Comparison of ENCODE assay signal across 31 cellular contexts in the genomic region with DNA sequence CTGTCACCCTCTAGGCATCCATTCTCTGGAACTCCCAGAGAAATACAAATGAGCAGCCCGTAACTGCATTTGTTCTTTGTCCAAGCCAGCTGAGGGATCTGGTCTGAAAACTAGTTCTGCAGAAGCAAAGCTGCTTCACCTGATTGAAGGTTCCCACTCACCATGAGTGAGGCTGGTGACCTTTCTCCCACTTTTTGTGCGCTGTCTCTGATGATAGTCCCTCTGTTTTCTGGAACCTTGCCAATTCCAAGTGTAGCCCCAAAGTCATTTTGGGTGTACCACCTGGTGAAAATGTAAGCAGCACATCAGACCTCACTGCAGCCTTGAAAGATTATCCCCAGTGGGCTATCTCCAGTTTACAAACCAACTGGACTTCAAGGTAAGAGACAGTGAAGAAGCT. TPM values are rescaled to one million over a fixed set of nuclear protein-coding genes. Genes with fewer than 3 reads are reported as not detected.
DNase-seq lines count a peak whose midpoint lies in the region; ATAC-seq, FAIRE-seq and TF ChIP-seq lines count a peak whose summit lies in the region.
"Had no signal": no experiment of that assay in that cellular context is flagged by ENCODE, and none has a peak within 500 bp of the region (broad histone marks: within the 10 kb centered on the region; RNA-seq: fewer than 3 reads in every experiment).

No MANE protein-coding gene starts in this region.

- H3K9me3 Mint-ChIP-seq in activated CD4-positive, alpha-beta T cell treated with anti-CD3 and anti-CD28 coated beads, Interleukin-2, amount 10 ng/mL, durations not matched to agents 24 days and 14 days, result peaks cover 9% of the 10 kb centered on the region
- H3K9me3 Mint-ChIP-seq in effector memory CD8-positive, alpha-beta T cell, result no peaks in the 10 kb centered on the region

- 7% methylated on average over 1 of the region's 2 CpGs for WGBS in K562 (ENCODE audit: insufficient coverage, low coverage, missing lambda C conversion rate)
- WGBS in trophoblast cell (ENCODE audit: extremely low coverage, insufficient coverage, insufficient read length), result no CpG with 5 or more reads among the region's 2 CpGs

- no peak for TF ChIP-seq EP300 in K562 (IDR thresholded peaks at IDR 0.05; ENCODE audit: low read length)

- H3K4me2 ChIP-seq in K562 (ENCODE audit: insufficient read depth, low read length) (no peak overlapping the region), trophoblast cell (ENCODE audit: low read length) (peak overlapping the region; percentile 2)
- H3K4me2 ChIP-seq: BLaER1 had no signal

- H3K79me1 ChIP-seq in trophoblast cell (ENCODE audit: low read length), result no peaks in the 10 kb centered on the region

- H3K9ac ChIP-seq in K562 (ENCODE audit: insufficient read depth in 1 of 2, low read depth in 2 of 2, low read length in 2 of 2), result no peak overlapping the region
- H3K9ac ChIP-seq in trophoblast cell (ENCODE audit: low read length), result no peak overlapping the region
- no peak overlapping the region for H3K9ac ChIP-seq in colonic mucosa (ENCODE audit: low read depth in 2 of 2, low read length in 2 of 2)
- H3K9ac ChIP-seq: BLaER1 had no signal

- no peak overlapping the region for H3K18ac ChIP-seq in trophoblast cell (ENCODE audit: low read length)

- no peak overlapping the region for H4K91ac ChIP-seq in trophoblast cell (ENCODE audit: low read depth, low read length)

- H3K4me3 ChIP-seq in K562 (no peak overlapping the region), trophoblast cell (ENCODE audit: low read depth, low read length) (no peak overlapping the region), colonic mucosa (no peak overlapping the region)
- H3K4me3 ChIP-seq: BLaER1 had no signal

- H4K8ac ChIP-seq in trophoblast cell (ENCODE audit: low read depth, low read length), result no peak overlapping the region

- H3K36me3 ChIP-seq in K562 (ENCODE audit: control insufficient read depth, insufficient read depth, low read length) (no peaks in the 10 kb centered on the region), trophoblast cell (ENCODE audit: control insufficient read depth in 1 of 2, insufficient read depth in 2 of 2, low read length in 2 of 2) (no peaks in the 10 kb centered on the region), colonic mucosa (no peaks in the 10 kb centered on the region)
- H3K36me3 ChIP-seq: BLaER1 had no signal

- H2AK5ac ChIP-seq in trophoblast cell (ENCODE audit: low read length), result no peak overlapping the region

- DNase-seq in activated CD4-positive, alpha-beta T cell treated with anti-CD3 and anti-CD28 coated beads, Interleukin-2, amount 10 ng/mL, durations not matched to agents 24 days and 14 days, result peak; percentile 30
- no peak for DNase-seq in activated CD4-positive, alpha-beta T cell treated with anti-CD3 and anti-CD28 coated beads for 1 hour
- peak; percentile 20 for DNase-seq in NCI-H69 (lab: John Stamatoyannopoulos, UW)
- DNase-seq in K562 (ENCODE audit: extremely low read depth in 1 of 4, low spot score in 3 of 4), result no peak
- peak in 1 of 2 donors; percentile 13 for DNase-seq in trophoblast cell
- no peak for DNase-seq in colonic mucosa
- DNase-seq in effector memory CD8-positive, alpha-beta T cell, result no peak
- DNase-seq: 8988T; ACHN; BE2C; C1 segment of cervical spinal cord; CD4-positive, alpha-beta memory T cell; CD4-positive, CD25-positive, alpha-beta regulatory T cell; CD8-positive, alpha-beta memory T cell; COR-L47; DMS 273 treated with DMSO at 0.1 percent for 48 hours; DMS153; DMS53; DMS79; DND-41; EL; GDM1 had no signal

- no peak overlapping the region for H3K14ac ChIP-seq in trophoblast cell (ENCODE audit: low read length)

- TF ChIP-seq POLR2A in K562 (conservative IDR thresholded peaks at IDR 0.05), result no peak

- no peak for FAIRE-seq in K562 (lab: Jason Lieb, UNC)
- FAIRE-seq: A204.1, GM12891 had no signal

- H2AFZ ChIP-seq in K562 (ENCODE audit: low read depth, low read length), result no peak overlapping the region
- no peak overlapping the region for H2AFZ ChIP-seq in trophoblast cell (ENCODE audit: insufficient read depth, low read length, poor library complexity)

- BruUV-seq in K562 (replicated peaks; lab: Mats Ljungman, UMichigan), result no TSS peak

- no peak overlapping the region for H4K12ac ChIP-seq in trophoblast cell (ENCODE audit: low read depth, low read length)

- H3K23ac ChIP-seq in trophoblast cell (ENCODE audit: low read length), result peak overlapping the region; percentile 27

- no peaks in the 10 kb centered on the region for H3K4me1 Mint-ChIP-seq in activated CD4-positive, alpha-beta T cell treated with anti-CD3 and anti-CD28 coated beads, Interleukin-2, amount 10 ng/mL, durations not matched to agents 24 days and 14 days
- no peaks in the 10 kb centered on the region for H3K4me1 Mint-ChIP-seq in effector memory CD8-positive, alpha-beta T cell (ENCODE audit: low read depth in 2 of 2)
- H3K4me1 Mint-ChIP-seq: CD14-positive monocyte; CD4-positive, alpha-beta memory T cell had no signal

- no peaks in the 10 kb centered on the region for H3K9me1 ChIP-seq in K562 (ENCODE audit: control insufficient read depth, insufficient read depth, low read length)

- H3K27me3 ChIP-seq in K562 (ENCODE audit: control insufficient read depth in 2 of 2, insufficient read depth in 2 of 2, low read length in 2 of 2), result no peaks in the 10 kb centered on the region
- H3K27me3 ChIP-seq in trophoblast cell (ENCODE audit: insufficient read depth, low read length), result no peaks in the 10 kb centered on the region
- no peaks in the 10 kb centered on the region for H3K27me3 ChIP-seq in colonic mucosa
- H3K27me3 ChIP-seq: BE2C, BLaER1 had no signal

- H3K4me1 ChIP-seq in K562 (replicated peaks in 1 of 2; ENCODE audit: control insufficient read depth in 2 of 2, insufficient read depth in 2 of 2, low read length in 2 of 2) (no peaks in the 10 kb centered on the region), trophoblast cell (ENCODE audit: control insufficient read depth in 1 of 2, insufficient read depth in 2 of 2, low read length in 2 of 2) (peaks cover 3 to 4% of the 10 kb centered on the region in 2 experiments), colonic mucosa (no peaks in the 10 kb centered on the region)
- H3K4me1 ChIP-seq: BLaER1 had no signal

- no peak for TF ChIP-seq CTCF in K562 (IDR thresholded peaks at IDR 0.05 in 2 of 3, conservative IDR thresholded peaks at IDR 0.05 in 1 of 3; ENCODE audit: insufficient read depth in 2 of 3, low read depth in 1 of 3, low read length in 3 of 3)
- TF ChIP-seq CTCF in colonic mucosa (IDR thresholded peaks at IDR 0.05), result no peak

- H2BK12ac ChIP-seq in trophoblast cell (ENCODE audit: low read length), result no peak overlapping the region

- CTCF ChIA-PET in K562 (lab: Yijun Ruan, JAX; ENCODE audit: low intra/inter-chr PET ratio), result no interaction called here

- H3K9me3 ChIP-seq in K562 (replicated peaks; ENCODE audit: control insufficient read depth, insufficient read depth, low read depth, low read length) (no peaks in the 10 kb centered on the region), trophoblast cell (ENCODE audit: insufficient read depth, low read depth, low read length) (no peaks in the 10 kb centered on the region), colonic mucosa (no peaks in the 10 kb centered on the region)
- H3K9me3 ChIP-seq: BE2C had no signal

- no peak overlapping the region for H2BK120ac ChIP-seq in trophoblast cell (ENCODE audit: insufficient read depth, low read length, poor library complexity)

- POLR2A ChIA-PET in K562 (lab: Yijun Ruan, JAX), result interaction anchor here (0.7 kb wide), 1 partner anchor 473 kb away, joined by 3 read pairs; no protein-coding TSS in a partner anchor

- H4K20me1 ChIP-seq in K562 (replicated peaks; ENCODE audit: control insufficient read depth, insufficient read depth, low read length), result no peaks in the 10 kb centered on the region
- H4K20me1 ChIP-seq: BLaER1 had no signal

- intact Hi-C loops in activated CD4-positive, alpha-beta T cell treated with anti-CD3 and anti-CD28 coated beads, Interleukin-2, amount 10 ng/mL, durations not matched to agents 24 days and 14 days (cut with micrococcal nuclease), result no loop called here
- intact Hi-C loops in K562 (cut with micrococcal nuclease), result no loop called here
- intact Hi-C loops in colonic mucosa (cut with DNase I), result no loop called here

- no peak overlapping the region for H3K4me3 Mint-ChIP-seq in activated CD4-positive, alpha-beta T cell treated with anti-CD3 and anti-CD28 coated beads, Interleukin-2, amount 10 ng/mL, durations not matched to agents 24 days and 14 days
- no peak overlapping the region for H3K4me3 Mint-ChIP-seq in effector memory CD8-positive, alpha-beta T cell
- H3K4me3 Mint-ChIP-seq: CD14-positive monocyte; CD4-positive, alpha-beta memory T cell; CD4-positive, CD25-positive, alpha-beta regulatory T cell; CD8-positive, alpha-beta memory T cell had no signal

- TF ChIP-seq RAD21 in K562 (CRISPR knock-in tag; conservative IDR thresholded peaks at IDR 0.05 in 1 of 2, IDR thresholded peaks at IDR 0.05 in 1 of 2), result no peak

- H3K79me2 ChIP-seq in K562 (ENCODE audit: control insufficient read depth, insufficient read depth, low read length) (no peaks in the 10 kb centered on the region), trophoblast cell (ENCODE audit: control insufficient read depth, insufficient read depth, low read length, poor library complexity) (no peaks in the 10 kb centered on the region)

- peaks cover 10% of the 10 kb centered on the region for H3K27me3 Mint-ChIP-seq in activated CD4-positive, alpha-beta T cell treated with anti-CD3 and anti-CD28 coated beads, Interleukin-2, amount 10 ng/mL, durations not matched to agents 24 days and 14 days
- H3K27me3 Mint-ChIP-seq in effector memory CD8-positive, alpha-beta T cell, result peaks cover 29 to 33% of the 10 kb centered on the region in 2 donors
- H3K27me3 Mint-ChIP-seq: CD4-positive, CD25-positive, alpha-beta regulatory T cell had no signal

- H3K27ac ChIP-seq in K562 (ENCODE audit: extremely low read depth, low read depth, low read length) (no peak overlapping the region), trophoblast cell (ENCODE audit: low read depth, low read length) (no peak overlapping the region), colonic mucosa (no peak overlapping the region)
- H3K27ac ChIP-seq: BLaER1 had no signal

- H3K27ac Mint-ChIP-seq in activated CD4-positive, alpha-beta T cell treated with anti-CD3 and anti-CD28 coated beads, Interleukin-2, amount 10 ng/mL, durations not matched to agents 24 days and 14 days, result no peak overlapping the region
- no peak overlapping the region for H3K27ac Mint-ChIP-seq in effector memory CD8-positive, alpha-beta T cell
- H3K27ac Mint-ChIP-seq: CD14-positive monocyte; CD4-positive, alpha-beta memory T cell; CD4-positive, CD25-positive, alpha-beta regulatory T cell had no signal

- in situ Hi-C loops in K562 (cut with MboI), result no loop called here

- H3K36me3 Mint-ChIP-seq in activated CD4-positive, alpha-beta T cell treated with anti-CD3 and anti-CD28 coated beads, Interleukin-2, amount 10 ng/mL, durations not matched to agents 24 days and 14 days (ENCODE audit: low read depth), result no peaks in the 10 kb centered on the region
- no peaks in the 10 kb centered on the region for H3K36me3 Mint-ChIP-seq in effector memory CD8-positive, alpha-beta T cell (ENCODE audit: insufficient read depth)
- H3K36me3 Mint-ChIP-seq: CD14-positive monocyte; CD4-positive, alpha-beta memory T cell; CD4-positive, CD25-positive, alpha-beta regulatory T cell; CD8-positive, alpha-beta memory T cell had no signal

- no peak for ATAC-seq in K562
- ATAC-seq in GM18858 (IDR thresholded peaks at IDR 0.05; ENCODE audit: unreplicated experiment), result no peak
- ATAC-seq in effector memory CD8-positive, alpha-beta T cell (replicated peaks), result no peak

- no peak overlapping the region for H3K4ac ChIP-seq in trophoblast cell (ENCODE audit: low read depth, low read length)

- H2BK5ac ChIP-seq in trophoblast cell (ENCODE audit: low read depth, low read length, poor library complexity), result no peak overlapping the region

RNA-seq across cellular contexts. Expression of gene BFSP2, which starts 39.4 kb away (rescaled TPM):
- total RNA-seq in activated CD4-positive, alpha-beta T cell treated with anti-CD3 and anti-CD28 coated beads, Interleukin-2, amount 10 ng/mL, durations not matched to agents 24 days and 14 days, result not detected in 2 replicates
- not detected in 2 replicates for total RNA-seq in K562 (2011; cell fraction: chromatin; rRNA removed; ENCODE audit: low replicate concordance)
- total RNA-seq in K562 (2011; cell fraction: nucleolus; rRNA removed), result not detected in 2 replicates
- total RNA-seq in K562 (2011; cell fraction: nucleoplasm; rRNA removed), result not detected in 2 replicates
- total RNA-seq in K562 (2014; rRNA removed) (not detected in 2 replicates), K562 (2014; rRNA removed; fragmentation: Illumina TruSeq; extraction: Trizol) (not detected in 2 replicates), K562 (2015; rRNA removed; fragmentation: Illumina TruSeq; extraction: Trizol) (not detected in 2 replicates), K562 (2021) (not detected in 2 replicates), colonic mucosa (under 1 TPM in 1 of 2 donors, not detected in 1; 0.64 TPM)
- polyA plus RNA-seq in K562 (2011; rRNA removed) (not detected in 2 replicates), K562 (2014; fragmentation: Illumina TruSeq; extraction: Trizol) (not detected in 2 replicates), K562 (2014; fragmentation: Nextera tagmentation; extraction: Ambion mirVana) (not detected), K562 (2014; rRNA removed) (not detected in 2 replicates)
- polyA plus RNA-seq in K562 (2011; cell fraction: cytosol; rRNA removed), result not detected in 2 replicates
- polyA plus RNA-seq in K562 (2011; cell fraction: nucleus; rRNA removed), result not detected in 2 replicates
- not detected in 2 replicates for polyA plus RNA-seq in K562 (2012)
- polyA minus RNA-seq in K562 (2011; rRNA and poly(A)+ RNA removed), result not detected in 2 replicates
- polyA minus RNA-seq in K562 (2011; cell fraction: cytosol; rRNA and poly(A)+ RNA removed), result not detected in 2 replicates
- not detected in 2 replicates for polyA minus RNA-seq in K562 (2011; cell fraction: nucleus; rRNA and poly(A)+ RNA removed)
- not detected in 2 replicates for polyA plus RNA-seq in trophoblast cell (2013)
- total RNA-seq: A673; CD4-positive, alpha-beta memory T cell; CD8-positive, alpha-beta memory T cell; Daoy; G401 had no signal
- polyA plus RNA-seq: AG04450, CD14-positive monocyte had no signal

Comparison
In these comparisons a context has a peak if more than half of its experiments do, and no peak if none do; other contexts are left out.
1. DNase-seq: peak in activated CD4-positive, alpha-beta T cell treated with anti-CD3 and anti-CD28 coated beads, Interleukin-2, amount 10 ng/mL, durations not matched to agents 24 days and 14 days (single experiment) and NCI-H69 (single experiment); none in activated CD4-positive, alpha-beta T cell treated with anti-CD3 and anti-CD28 coated beads for 1 hour (single experiment), K562 (0 of 4), colonic mucosa (single experiment) and effector memory CD8-positive, alpha-beta T cell (0 of 3).